ENCODE assay signal across 1 cellular context in genomic region chr19:10292789-10293636, GRCh38.
TF ChIP-seq lines count a peak whose summit lies in the region.

No MANE protein-coding gene starts in this region.

TF ChIP-seq in GM12878, 131 proteins besides CTCF, POLR2A, EP300 and RAD21:
- TF ChIP-seq WRNIP1 (IDR thresholded peaks at IDR 0.05; ENCODE audit: borderline replicate concordance, low read depth, low read length) (no peak), SMC3 (IDR thresholded peaks at IDR 0.05; ENCODE audit: borderline replicate concordance, low read length) (no peak), ZNF687 (IDR thresholded peaks at IDR 0.05) (no peak), BCL11A (IDR thresholded peaks at IDR 0.05; ENCODE audit: low read depth, low read length) (no peak), CBX3 (IDR thresholded peaks at IDR 0.05; ENCODE audit: borderline replicate concordance, low read depth) (no peak), E2F4 (IDR thresholded peaks at IDR 0.05; ENCODE audit: low read depth, low read length) (no peak), MTA2 (IDR thresholded peaks at IDR 0.05; ENCODE audit: low read depth) (no peak), NR2F1 (conservative IDR thresholded peaks at IDR 0.05) (no peak), PBX3 (IDR thresholded peaks at IDR 0.05; ENCODE audit: insufficient replicate concordance, low read depth, low read length) (no peak), TBL1XR1 (IDR thresholded peaks at IDR 0.05; ENCODE audit: low read depth, low read length) (no peak), FOS (IDR thresholded peaks at IDR 0.05; ENCODE audit: borderline replicate concordance, extremely low read depth, insufficient read length) (no peak), ZNF274 (IDR thresholded peaks at IDR 0.05; ENCODE audit: insufficient read depth, insufficient read length) (no peak), STAT3 (IDR thresholded peaks at IDR 0.05; ENCODE audit: low read depth, low read length) (no peak)
